8 cellular contexts compared by ENCODE assay signal in the genomic region with DNA sequence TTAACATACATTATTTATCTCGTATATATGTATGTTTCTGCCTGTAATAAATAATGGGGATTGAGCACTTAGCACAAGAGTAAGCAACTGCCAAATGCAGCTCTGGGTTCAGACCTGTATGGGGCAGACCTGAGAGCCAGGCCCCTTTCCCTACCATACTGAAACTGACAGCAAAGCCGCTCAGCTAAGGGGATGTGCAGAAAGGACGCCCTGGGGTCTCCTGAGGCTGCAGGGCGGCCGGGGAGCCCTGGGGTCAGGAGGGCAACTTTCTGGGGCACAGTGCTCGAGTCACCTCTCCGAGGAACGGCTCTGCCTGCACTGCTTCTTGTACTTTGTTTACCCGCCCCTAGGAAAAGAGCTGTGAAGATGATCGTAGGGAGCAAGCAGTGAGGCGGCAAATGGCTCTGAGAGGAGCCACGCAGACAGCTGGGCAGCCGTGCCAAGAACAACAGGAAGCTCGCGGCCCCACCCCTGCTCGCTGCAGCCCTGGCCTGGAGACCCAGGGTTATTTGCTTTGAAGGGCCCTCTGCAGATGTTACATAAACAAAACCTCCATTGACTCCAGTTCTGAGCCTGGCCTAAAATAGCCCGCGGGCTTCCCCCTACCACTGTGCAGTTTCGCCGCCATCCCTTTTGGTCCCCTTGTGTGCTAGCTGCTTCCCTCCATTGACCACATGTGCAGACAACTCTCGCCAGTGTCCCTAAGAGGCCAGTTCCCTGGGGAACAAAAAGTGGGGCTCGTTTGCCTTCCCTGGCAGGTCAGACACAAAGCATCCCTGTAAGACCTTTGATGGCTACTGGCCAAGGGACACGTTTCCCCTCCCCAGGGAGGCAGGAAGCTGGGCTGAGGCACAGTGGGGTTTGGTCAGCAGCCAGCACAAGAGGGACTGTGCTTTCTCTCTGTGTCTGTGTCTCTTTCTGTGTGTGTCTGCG.
DNase-seq lines count a peak whose midpoint lies in the region; ATAC-seq and TF ChIP-seq lines count a peak whose summit lies in the region.

No MANE protein-coding gene starts in this region.

- H3K9me3 ChIP-seq in BE2C: no peaks in the 10 kb centered on the region

- H3K4me3 ChIP-seq in BE2C (ENCODE audit: low read depth, low read length) (peak overlapping the region; percentile 49), WI38 (ENCODE audit: low read depth, low read length) (peak overlapping the region; percentile 33)

- H3K27me3 ChIP-seq in BE2C: no peaks in the 10 kb centered on the region

- peak; percentile 92 for DNase-seq in BE2C
- DNase-seq in NCI-H187 treated with DMSO at 0.1 percent for 48 hours (lab: John Stamatoyannopoulos, UW): peak; percentile 14
- DNase-seq in germinal center (ENCODE audit: low spot score): peak; percentile 28
- no peak for DNase-seq in omental fat pad (ENCODE audit: low spot score)
- no peak for DNase-seq in OCI-M2 (lab: John Stamatoyannopoulos, UW; ENCODE audit: unreplicated experiment)

- ATAC-seq in GM18858 (IDR thresholded peaks at IDR 0.05; ENCODE audit: unreplicated experiment) (peak; percentile 55), HG02970 (IDR thresholded peaks at IDR 0.05; ENCODE audit: low FRiP score, unreplicated experiment) (peak; percentile 71), omental fat pad (ENCODE audit: low FRiP score) (peak; percentile 89)

- TF ChIP-seq CTCF in BE2C (IDR thresholded peaks at IDR 0.05; ENCODE audit: low read depth, low read length) (peak; percentile 54), WI38 (IDR thresholded peaks at IDR 0.05; ENCODE audit: low read depth, low read length) (no peak), omental fat pad (IDR thresholded peaks at IDR 0.05) (no peak)

- peaks cover 24% of the 10 kb centered on the region for H3K4me1 ChIP-seq in BE2C

- H3K36me3 ChIP-seq in BE2C: no peaks in the 10 kb centered on the region

Comparison
In these comparisons a context has a peak if more than half of its experiments do, and no peak if none do; other contexts are left out.
1. DNase-seq: peak in BE2C (single experiment), NCI-H187 treated with DMSO at 0.1 percent for 48 hours (single experiment) and germinal center (single experiment); none in omental fat pad (single experiment) and OCI-M2 (single experiment).
2. Peak in every context shown above with its lines, with median percentiles within 50 percentile points of each other: ATAC-seq.